Comparison of ENCODE assay signal across 7 cellular contexts in genomic region chr1:10431065-10431730, GRCh38. TPM values are rescaled to one million over a fixed set of nuclear protein-coding genes. Genes with fewer than 3 reads are reported as not detected.
A peak's percentile ranks its signal among the peaks of the same experiment; 100 is the strongest.
DNase-seq lines count a peak whose midpoint lies in the region; ATAC-seq and TF ChIP-seq lines count a peak whose summit lies in the region.

No MANE protein-coding gene starts in this region.

- no peak for TF ChIP-seq POLR2A in right lobe of liver (IDR thresholded peaks at IDR 0.05)
- TF ChIP-seq POLR2A in thyroid gland (IDR thresholded peaks at IDR 0.05), result no peak

- intact Hi-C loops in right lobe of liver (cut with DNase I) (loop anchor here (5.0 kb wide), 2 partner anchors 61 to 66 kb away; no protein-coding TSS in a partner anchor), thyroid gland (cut with DNase I) (loop anchor here (5.0 kb wide), 1 partner anchor 61 kb away; no protein-coding TSS in a partner anchor)

- TF ChIP-seq CTCF in GM10266 (IDR thresholded peaks at IDR 0.05; ENCODE audit: control insufficient read depth, insufficient read depth, low read depth, missing control alignments) (no peak), MM.1S (IDR thresholded peaks at IDR 0.05; ENCODE audit: low read length) (no peak), astrocyte of the cerebellum (IDR thresholded peaks at IDR 0.05; ENCODE audit: low read depth, low read length, missing control alignments) (no peak), right lobe of liver (IDR thresholded peaks at IDR 0.05) (no peak), thyroid gland (IDR thresholded peaks at IDR 0.05) (no peak)

- H3K4me2 ChIP-seq in MM.1S (ENCODE audit: low read depth, low read length), result peak overlapping the region; percentile 96

- in situ Hi-C loops in astrocyte of the cerebellum (cut with HindIII; ENCODE audit: low sequenced_read_pairs), result no loop called here

- peak overlapping the region; percentile 87 for H3K9ac ChIP-seq in MM.1S (ENCODE audit: low read length)

- peak overlapping the region; percentile 93 for H2AFZ ChIP-seq in MM.1S (ENCODE audit: low read length)

- H3K9me3 ChIP-seq in MM.1S (replicated peaks; ENCODE audit: insufficient read depth, low read length), result no peaks in the 10 kb centered on the region
- no peaks in the 10 kb centered on the region for H3K9me3 ChIP-seq in right lobe of liver
- H3K9me3 ChIP-seq in thyroid gland, result no peaks in the 10 kb centered on the region

- WGBS in right lobe of liver (ENCODE audit: insufficient coverage, low coverage, low lambda C conversion rate, missing lambda C conversion rate), result 21% methylated on average over 31 of the region's 31 CpGs
- 26 to 33% methylated on average over 23 to 31 of the region's 31 CpGs for WGBS in thyroid gland, 2 donors

- peak; percentile 25 for DNase-seq in GM10266 (ENCODE audit: extremely low spot score)
- peak; percentile 44 for DNase-seq in MM.1S
- no peak for DNase-seq in astrocyte of the cerebellum (ENCODE audit: low read depth)
- DNase-seq in right lobe of liver, result peak in 1 of 3 donors; percentile 38
- peak in 1 of 2 donors; percentile 8 for DNase-seq in thyroid gland

- H3K36me3 ChIP-seq in MM.1S (replicated peaks; ENCODE audit: insufficient read depth, low read length), result no peaks in the 10 kb centered on the region
- no peaks in the 10 kb centered on the region for H3K36me3 ChIP-seq in right lobe of liver
- no peaks in the 10 kb centered on the region for H3K36me3 ChIP-seq in thyroid gland

- H3K4me1 ChIP-seq in MM.1S (ENCODE audit: low read length) (peaks cover 7% of the 10 kb centered on the region; the same call in 1 of the 2 replicates), right lobe of liver (peaks cover 0 to 7% (median 0%) of the 10 kb centered on the region in 4 donors), thyroid gland (peaks cover 8% of the 10 kb centered on the region in 2 donors)

- peaks cover 7% of the 10 kb centered on the region; the same call in 1 of the 2 replicates for H3K79me2 ChIP-seq in MM.1S (ENCODE audit: low read length)

- H3K9me2 ChIP-seq in MM.1S (replicated peaks; ENCODE audit: insufficient read depth, low read length), result no peaks in the 10 kb centered on the region

- H3K27me3 ChIP-seq in MM.1S (replicated peaks; ENCODE audit: insufficient read depth, low read length) (no peaks in the 10 kb centered on the region), right lobe of liver (no peaks in the 10 kb centered on the region), thyroid gland (no peaks in the 10 kb centered on the region)

- no peak for ATAC-seq in right lobe of liver
- no peak for ATAC-seq in HG02840 (IDR thresholded peaks at IDR 0.05; ENCODE audit: low FRiP score, unreplicated experiment)
- ATAC-seq in GM21360 (IDR thresholded peaks at IDR 0.05; ENCODE audit: unreplicated experiment), result no peak

- H3K27ac ChIP-seq in MM.1S (ENCODE audit: low read length) (peak overlapping the region; percentile 55; the same call in 1 of the 2 replicates), right lobe of liver (no peak overlapping the region), thyroid gland (peak overlapping the region in 1 of 3 donors; percentile 25)

- H3F3A ChIP-seq in MM.1S (ENCODE audit: insufficient read depth, low read length), result no peaks in the 10 kb centered on the region

- H4K20me1 ChIP-seq in MM.1S (ENCODE audit: insufficient read depth, low read length), result no peaks in the 10 kb centered on the region

- H3K4me3 ChIP-seq in MM.1S (ENCODE audit: low read length) (peak overlapping the region; percentile 97), astrocyte of the cerebellum (ENCODE audit: low read depth, low read length) (peak overlapping the region; percentile 62), right lobe of liver (peak overlapping the region; percentile 84 to 95 (median 89)), thyroid gland (replicated peaks in 1 of 3) (peak overlapping the region; percentile 28 to 45 (median 35))

RNA-seq across cellular contexts. Expression of gene CENPS, which starts 1.0 kb away (rescaled TPM):
- total RNA-seq in right lobe of liver (1 to 10 TPM; 1.8 to 9.3 (median 5.7) TPM), thyroid gland (10 to 100 TPM in 2 of 4 donors, 1 to 10 TPM in 2; 5.8 to 22.4 (median 11.4) TPM)

RNA-seq across cellular contexts. Expression of gene CORT, which starts 18.6 kb away (rescaled TPM):
- total RNA-seq in right lobe of liver, result under 1 TPM in 1 of 6 experiments, not detected in 5; 0.17 TPM
- total RNA-seq in thyroid gland, result under 1 TPM in 2 of 4 donors, not detected in 2; 0.54 to 0.89 TPM

RNA-seq across cellular contexts. Expression of gene PGD, which starts 32.3 kb away (rescaled TPM):
- 100 to 1,000 TPM in 1 of 6 experiments, 10 to 100 TPM in 5; 51.9 to 151 (median 72.0) TPM for total RNA-seq in right lobe of liver
- total RNA-seq in thyroid gland, result 100 to 1,000 TPM; 153 to 357 (median 196) TPM

RNA-seq across cellular contexts. Expression of gene DFFA, which starts 41.1 kb away (rescaled TPM):
- total RNA-seq in right lobe of liver, result 10 to 100 TPM; 14.1 to 24.8 (median 16.9) TPM
- 10 to 100 TPM; 24.2 to 30.3 (median 27.5) TPM for total RNA-seq in thyroid gland

RNA-seq across cellular contexts. Expression of gene PEX14, which starts 43.6 kb away (rescaled TPM):
- total RNA-seq in right lobe of liver (10 to 100 TPM; 10.5 to 26.5 (median 16.5) TPM), thyroid gland (10 to 100 TPM; 14.0 to 28.4 (median 20.7) TPM)

Comparison
In these comparisons a context has a peak if more than half of its experiments do, and no peak if none do; other contexts are left out.
1. H3K4me3 ChIP-seq: peak in every context shown above with its lines; median percentile 97 in MM.1S; 89 in right lobe of liver; 62 in astrocyte of the cerebellum; 35 in thyroid gland.